ENCODE assay signal across 10 cellular contexts in genomic region chr9:128636024-128636390, GRCh38. TPM values are rescaled to one million over a fixed set of nuclear protein-coding genes. Genes with fewer than 3 reads are reported as not detected.
DNase-seq lines count a peak whose midpoint lies in the region; ATAC-seq and TF ChIP-seq lines count a peak whose summit lies in the region.
"Had no signal": no experiment of that assay in that cellular context is flagged by ENCODE, and none has a peak within 500 bp of the region (broad histone marks: within the 10 kb centered on the region; RNA-seq: fewer than 3 reads in every experiment).

No MANE protein-coding gene starts in this region.

- H2AFZ ChIP-seq in Karpas-422 (ENCODE audit: low read length) (no peak overlapping the region), mammary epithelial cell (ENCODE audit: low read depth, low read length) (peak overlapping the region; percentile 31)

- in situ Hi-C loops in mammary epithelial cell (cut with MboI; ENCODE audit: low sequenced_read_pairs in 2 of 2): no loop called here

- H3K4me3 ChIP-seq in Karpas-422 (ENCODE audit: low read length) (no peak overlapping the region), mammary epithelial cell (replicated peaks in 1 of 3; ENCODE audit: insufficient read depth in 1 of 3, low read depth in 2 of 3, low read length in 3 of 3) (no peak overlapping the region), lung (no peak overlapping the region)

- H3K9ac ChIP-seq in Karpas-422 (ENCODE audit: low read length): no peak overlapping the region
- peak overlapping the region; percentile 8 for H3K9ac ChIP-seq in mammary epithelial cell (ENCODE audit: insufficient read depth, low read length)

- H3K27me3 ChIP-seq in Karpas-422 (ENCODE audit: low read length): no peaks in the 10 kb centered on the region
- H3K27me3 ChIP-seq in mammary epithelial cell (ENCODE audit: insufficient read depth, low read length): no peaks in the 10 kb centered on the region
- H3K27me3 ChIP-seq in lung (ENCODE audit: control insufficient read depth, insufficient read depth): no peaks in the 10 kb centered on the region

- H3K9me3 ChIP-seq in Karpas-422 (ENCODE audit: low read length) (no peaks in the 10 kb centered on the region), mammary epithelial cell (replicated peaks; ENCODE audit: insufficient read depth, low read length) (no peaks in the 10 kb centered on the region), lung (ENCODE audit: control insufficient read depth in 2 of 2, insufficient read depth in 1 of 2, low read length in 1 of 2) (no peaks in the 10 kb centered on the region)

- no peak overlapping the region for H3K4me2 ChIP-seq in Karpas-422 (ENCODE audit: low read depth, low read length, poor library complexity, severe bottlenecking)
- peak overlapping the region; percentile 83 for H3K4me2 ChIP-seq in mammary epithelial cell (ENCODE audit: insufficient read depth, low read depth, low read length)

- dilution Hi-C loops in mammary epithelial cell (cut with HindIII; ENCODE audit: low sequenced_read_pairs): no loop called here

- H3K27ac ChIP-seq in 22Rv1 (peak overlapping the region; percentile 67), Karpas-422 (ENCODE audit: low read length) (no peak overlapping the region), mammary epithelial cell (ENCODE audit: insufficient read depth, low read depth, low read length) (peak overlapping the region; percentile 71), lung (ENCODE audit: low read depth in 1 of 2, low read length in 1 of 2) (peak overlapping the region; percentile 91 to 97)
- H3K27ac ChIP-seq: HL-60 had no signal

- CTCF ChIA-PET in mammary epithelial cell (lab: Charles Lee; ENCODE audit: low non-redundant PET): interaction anchor here (0.5 to 1.4 kb wide), 10 partner anchors 18 to 379 kb away, joined by 3 to 11 read pairs (median 4); partner anchors contain the start of genes ENDOG and ZDHHC12

- no TSS peak for BruUV-seq in mammary epithelial cell (replicated peaks; lab: Mats Ljungman, UMichigan)

- WGBS in mammary epithelial cell (ENCODE audit: low coverage, missing lambda C conversion rate): 13% methylated on average over 3 of the region's 16 CpGs
- 62 to 83% methylated on average over 16 of the region's 16 CpGs for WGBS in lung, 2 donors

- DNase-seq in Karpas-422 (peak; percentile 34), mammary epithelial cell (no peak), lung (ENCODE audit: low spot score) (peak; percentile 90), superior temporal gyrus (ENCODE audit: extremely low spot score) (no peak)
- no peak for DNase-seq in effector CD4-positive, alpha-beta T cell
- no peak for DNase-seq in stimulated activated CD4-positive, alpha-beta T cell treated with anti-CD3 and anti-CD28 coated beads, Interleukin-15, amount 100 ng/mL, for 24 hours
- DNase-seq: CD8-positive, alpha-beta T cell had no signal

- intact Hi-C loops in mammary epithelial cell (cut with micrococcal nuclease): loop anchor here (1.0 to 10.0 kb wide), 3 partner anchors 149 to 274 kb away; partner anchors contain the start of gene TBC1D13

- H3K36me3 ChIP-seq in Karpas-422 (ENCODE audit: insufficient read depth, low read length) (0 out of 2 replicates have a peak, but pooled peaks cover 5% of the 10 kb centered on the region), mammary epithelial cell (ENCODE audit: insufficient read depth, low read length) (peaks cover 10% of the 10 kb centered on the region), lung (ENCODE audit: control insufficient read depth in 2 of 2, insufficient read depth in 2 of 2, low read length in 2 of 2) (peaks cover 0 to 39% of the 10 kb centered on the region in 2 donors)

- H3K4me1 ChIP-seq in Karpas-422 (ENCODE audit: low read length) (no peaks in the 10 kb centered on the region), mammary epithelial cell (ENCODE audit: insufficient read depth, low read length) (peaks cover 28% of the 10 kb centered on the region), lung (ENCODE audit: control insufficient read depth in 2 of 2, insufficient read depth in 2 of 2, low read length in 2 of 2) (peaks cover 0 to 8% of the 10 kb centered on the region in 2 donors)

- H3K79me2 ChIP-seq in Karpas-422 (ENCODE audit: low read length): no peaks in the 10 kb centered on the region
- H3K79me2 ChIP-seq in mammary epithelial cell (ENCODE audit: insufficient read depth, low read length): no peaks in the 10 kb centered on the region

- TF ChIP-seq CTCF in 22Rv1 (IDR thresholded peaks at IDR 0.05): peak; percentile 36
- TF ChIP-seq CTCF in mammary epithelial cell (conservative IDR thresholded peaks at IDR 0.05 in 1 of 2, IDR thresholded peaks at IDR 0.05 in 1 of 2; ENCODE audit: extremely low read depth in 1 of 2, insufficient read depth in 1 of 2, low read depth in 1 of 2, low read length in 2 of 2): peak in 1 of 2 donors; percentile 53
- TF ChIP-seq CTCF in lung (IDR thresholded peaks at IDR 0.05; ENCODE audit: control extremely low read depth, extremely low read depth): no peak

- no peaks in the 10 kb centered on the region for H4K20me1 ChIP-seq in Karpas-422 (ENCODE audit: insufficient read depth, low read depth, low read length)
- no peaks in the 10 kb centered on the region for H4K20me1 ChIP-seq in mammary epithelial cell (ENCODE audit: insufficient read depth, low read length)

- H3K9me2 ChIP-seq in Karpas-422 (replicated peaks; ENCODE audit: insufficient read depth, low read length): no peaks in the 10 kb centered on the region

- ATAC-seq in lung (ENCODE audit: insufficient read depth, low FRiP score): peak; percentile 35
- ATAC-seq in HG02840 (IDR thresholded peaks at IDR 0.05; ENCODE audit: low FRiP score, unreplicated experiment): no peak
- ATAC-seq: CD8-positive, alpha-beta T cell had no signal

RNA-seq across cellular contexts. Expression of gene DYNC2I2, which starts 20.6 kb away (rescaled TPM):
- total RNA-seq in Karpas-422 (2014; rRNA removed; shearing (Covaris generic); ENCODE audit: low replicate concordance): 38.9 and 73.2 TPM in 2 replicates
- 10 to 100 TPM; 28.5 to 54.4 TPM for total RNA-seq in mammary epithelial cell
- polyA plus RNA-seq in mammary epithelial cell: 60.7 TPM
- 46.9 TPM for polyA minus RNA-seq in mammary epithelial cell
- 10 to 100 TPM; 32.5 to 84.8 TPM for total RNA-seq in lung
- polyA plus RNA-seq in lung: 10 to 100 TPM; 47.2 to 84.7 TPM

RNA-seq across cellular contexts. Expression of gene SET, which starts 53.0 kb away (rescaled TPM):
- 378 and 638 TPM in 2 replicates for total RNA-seq in Karpas-422 (2014; rRNA removed; shearing (Covaris generic); ENCODE audit: low replicate concordance)
- total RNA-seq in mammary epithelial cell: 100 to 1,000 TPM; 282 to 484 TPM
- 136 TPM for polyA plus RNA-seq in mammary epithelial cell
- polyA minus RNA-seq in mammary epithelial cell: 116 TPM
- 100 to 1,000 TPM; 232 to 364 TPM for total RNA-seq in lung
- 100 to 1,000 TPM in 1 of 2 donors, 10 to 100 TPM in 1; 98.0 to 146 TPM for polyA plus RNA-seq in lung

Comparison
In these comparisons a context has a peak if more than half of its experiments do, and no peak if none do; other contexts are left out.
1. DNase-seq: peak in Karpas-422 (single experiment) and lung (single experiment); none in mammary epithelial cell (single experiment), superior temporal gyrus (single experiment), effector CD4-positive, alpha-beta T cell (single experiment) and stimulated activated CD4-positive, alpha-beta T cell treated with anti-CD3 and anti-CD28 coated beads, Interleukin-15, amount 100 ng/mL, for 24 hours (single experiment).